Comparison of ENCODE assay signal across 17 cellular contexts in genomic region chr5:93746406-93747056, GRCh38. TPM values are rescaled to one million over a fixed set of nuclear protein-coding genes. Genes with fewer than 3 reads are reported as not detected.
DNase-seq lines count a peak whose midpoint lies in the region; ATAC-seq and TF ChIP-seq lines count a peak whose summit lies in the region.
"Had no signal": no experiment of that assay in that cellular context is flagged by ENCODE, and none has a peak within 500 bp of the region (broad histone marks: within the 10 kb centered on the region; RNA-seq: fewer than 3 reads in every experiment).

No MANE protein-coding gene starts in this region.

- no peak for TF ChIP-seq CTCF in AG04449 (IDR thresholded peaks at IDR 0.05; ENCODE audit: insufficient read depth, low read length, missing control alignments)
- no peak for TF ChIP-seq CTCF in mammary epithelial cell (conservative IDR thresholded peaks at IDR 0.05 in 1 of 2, IDR thresholded peaks at IDR 0.05 in 1 of 2; ENCODE audit: extremely low read depth in 1 of 2, insufficient read depth in 1 of 2, low read depth in 1 of 2, low read length in 2 of 2)

- in situ Hi-C loops in mammary epithelial cell (cut with MboI; ENCODE audit: low sequenced_read_pairs in 2 of 2), result no loop called here

- BruUV-seq in mammary epithelial cell (replicated peaks; lab: Mats Ljungman, UMichigan), result no TSS peak

- no peaks in the 10 kb centered on the region for H3K36me3 ChIP-seq in mammary epithelial cell (ENCODE audit: insufficient read depth, low read length)

- no peak overlapping the region for H3K9ac ChIP-seq in mammary epithelial cell (ENCODE audit: insufficient read depth, low read length)

- POLR2A ChIA-PET in AG04449 (lab: Yijun Ruan, JAX), result no interaction called here

- no peak overlapping the region for H3K27ac ChIP-seq in mammary epithelial cell (ENCODE audit: insufficient read depth, low read depth, low read length)
- H3K27ac ChIP-seq: esophagus muscularis mucosa, sigmoid colon had no signal

- no peaks in the 10 kb centered on the region for H3K9me3 ChIP-seq in mammary epithelial cell (replicated peaks; ENCODE audit: insufficient read depth, low read length)
- H3K9me3 ChIP-seq: esophagus muscularis mucosa, mucosa of descending colon, sigmoid colon had no signal

- peak; percentile 10 for DNase-seq in AG04449 (ENCODE audit: low read depth, low spot score)
- DNase-seq in LHCN-M2 (ENCODE audit: low read depth), result peak; percentile 50
- peak; percentile 39 for DNase-seq in mammary epithelial cell
- DNase-seq in hepatic stellate cell (ENCODE audit: low spot score), result peak; percentile 15
- no peak for DNase-seq in stimulated activated CD4-positive, alpha-beta T cell treated with anti-CD3 and anti-CD28 coated beads, Interleukin-2, amount 100 ng/mL, for 48 hours
- DNase-seq in RPMI8226, result no peak
- DNase-seq: activated CD4-positive, alpha-beta T cell treated with anti-CD3 and anti-CD28 coated beads, Interleukin-2, amount 50 U/mL, for 48 hours; activated naive CD4-positive, alpha-beta T cell treated with anti-CD3 and anti-CD28 coated beads for 36 hours; CD4-positive, alpha-beta memory T cell; hypothalamus; mucosa of descending colon; NCI-H2081; sigmoid colon; T-cell had no signal

- ATAC-seq in GM18502 (IDR thresholded peaks at IDR 0.05; ENCODE audit: poor library complexity, unreplicated experiment) (no peak), HG03175 (IDR thresholded peaks at IDR 0.05; ENCODE audit: unreplicated experiment) (no peak)
- ATAC-seq: mucosa of descending colon, T-cell had no signal

- H3K4me1 ChIP-seq in mammary epithelial cell (ENCODE audit: insufficient read depth, low read length), result peaks cover 4% of the 10 kb centered on the region
- H3K4me1 ChIP-seq: esophagus muscularis mucosa, sigmoid colon had no signal

- intact Hi-C loops in mammary epithelial cell (cut with micrococcal nuclease), result no loop called here

- no peaks in the 10 kb centered on the region for H3K27me3 ChIP-seq in mammary epithelial cell (ENCODE audit: insufficient read depth, low read length)
- H3K27me3 ChIP-seq: esophagus muscularis mucosa, sigmoid colon had no signal

- CTCF ChIA-PET in AG04449 (lab: Yijun Ruan, JAX) (interaction anchor here (0.9 kb wide), 1 partner anchor 139 kb away, joined by 3 read pairs; no protein-coding TSS in a partner anchor), mammary epithelial cell (lab: Charles Lee; ENCODE audit: low non-redundant PET) (no interaction called here)

- no peak overlapping the region for H3K4me3 ChIP-seq in AG04449 (ENCODE audit: low read depth, low read length)
- H3K4me3 ChIP-seq in mammary epithelial cell (replicated peaks in 1 of 3; ENCODE audit: insufficient read depth in 1 of 3, low read depth in 2 of 3, low read length in 3 of 3), result no peak overlapping the region
- H3K4me3 ChIP-seq: esophagus muscularis mucosa, mucosa of descending colon, sigmoid colon had no signal

- no peak overlapping the region for H3K4me2 ChIP-seq in mammary epithelial cell (ENCODE audit: insufficient read depth, low read depth, low read length)

- no peaks in the 10 kb centered on the region for H3K79me2 ChIP-seq in mammary epithelial cell (ENCODE audit: insufficient read depth, low read length)

- H2AFZ ChIP-seq in mammary epithelial cell (ENCODE audit: low read depth, low read length), result no peak overlapping the region

- dilution Hi-C loops in mammary epithelial cell (cut with HindIII; ENCODE audit: low sequenced_read_pairs), result no loop called here

- no peaks in the 10 kb centered on the region for H4K20me1 ChIP-seq in mammary epithelial cell (ENCODE audit: insufficient read depth, low read length)

RNA-seq across cellular contexts. Expression of gene POU5F2, which starts 5.1 kb away (rescaled TPM):
- 0.13 and 0.29 TPM in 2 replicates for total RNA-seq in LHCN-M2 (2014; rRNA removed)
- polyA plus RNA-seq in LHCN-M2 (2012), result 0.05 TPM
- total RNA-seq in mammary epithelial cell, result 1 to 10 TPM in 1 of 2 donors, under 1 TPM in 1; 0.61 to 2.3 TPM
- not detected for polyA plus RNA-seq in mammary epithelial cell
- polyA minus RNA-seq in mammary epithelial cell, result not detected

Comparison
In these comparisons a context has a peak if more than half of its experiments do, and no peak if none do; other contexts are left out.
1. DNase-seq: peak in AG04449 (single experiment), LHCN-M2 (single experiment), mammary epithelial cell (single experiment) and hepatic stellate cell (single experiment); none in stimulated activated CD4-positive, alpha-beta T cell treated with anti-CD3 and anti-CD28 coated beads, Interleukin-2, amount 100 ng/mL, for 48 hours (0 of 2) and RPMI8226 (single experiment).